In genomic region chr7:36198854-36199266, GRCh38 we compare ENCODE assay signal across 1 cellular context.
TF ChIP-seq lines count a peak whose summit lies in the region.

No MANE protein-coding gene starts in this region.

TF ChIP-seq in IMR-90, 13 proteins besides CTCF, POLR2A, EP300 and RAD21:
- TF ChIP-seq MAZ (IDR thresholded peaks at IDR 0.05; ENCODE audit: borderline replicate concordance, low read depth, low read length) (no peak), SMC3 (IDR thresholded peaks at IDR 0.05; ENCODE audit: low read depth, low read length) (no peak), MAFK (IDR thresholded peaks at IDR 0.05; ENCODE audit: low read depth, low read length) (no peak), FOS (IDR thresholded peaks at IDR 0.05; ENCODE audit: low read depth, low read length) (no peak), RFX5 (IDR thresholded peaks at IDR 0.05; ENCODE audit: low read depth, low read length) (no peak), CEBPB (IDR thresholded peaks at IDR 0.05; ENCODE audit: low read depth, low read length) (no peak), CHD1 (IDR thresholded peaks at IDR 0.05; ENCODE audit: low read depth, low read length) (no peak), BHLHE40 (IDR thresholded peaks at IDR 0.05; ENCODE audit: low read depth, low read length) (no peak), RCOR1 (IDR thresholded peaks at IDR 0.05; ENCODE audit: insufficient replicate concordance, low read length) (no peak), NFE2L2 (IDR thresholded peaks at IDR 0.05; ENCODE audit: low read depth, low read length) (no peak), MXI1 (IDR thresholded peaks at IDR 0.05; ENCODE audit: borderline replicate concordance, low read depth, low read length) (no peak)
- TF ChIP-seq, protein P1, sequence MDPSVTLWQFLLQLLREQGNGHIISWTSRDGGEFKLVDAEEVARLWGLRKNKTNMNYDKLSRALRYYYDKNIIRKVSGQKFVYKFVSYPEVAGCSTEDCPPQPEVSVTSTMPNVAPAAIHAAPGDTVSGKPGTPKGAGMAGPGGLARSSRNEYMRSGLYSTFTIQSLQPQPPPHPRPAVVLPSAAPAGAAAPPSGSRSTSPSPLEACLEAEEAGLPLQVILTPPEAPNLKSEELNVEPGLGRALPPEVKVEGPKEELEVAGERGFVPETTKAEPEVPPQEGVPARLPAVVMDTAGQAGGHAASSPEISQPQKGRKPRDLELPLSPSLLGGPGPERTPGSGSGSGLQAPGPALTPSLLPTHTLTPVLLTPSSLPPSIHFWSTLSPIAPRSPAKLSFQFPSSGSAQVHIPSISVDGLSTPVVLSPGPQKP (IDR thresholded peaks at IDR 0.05; ENCODE audit: borderline replicate concordance, low read depth, low read length), result no peak
- TF ChIP-seq, protein P2, sequence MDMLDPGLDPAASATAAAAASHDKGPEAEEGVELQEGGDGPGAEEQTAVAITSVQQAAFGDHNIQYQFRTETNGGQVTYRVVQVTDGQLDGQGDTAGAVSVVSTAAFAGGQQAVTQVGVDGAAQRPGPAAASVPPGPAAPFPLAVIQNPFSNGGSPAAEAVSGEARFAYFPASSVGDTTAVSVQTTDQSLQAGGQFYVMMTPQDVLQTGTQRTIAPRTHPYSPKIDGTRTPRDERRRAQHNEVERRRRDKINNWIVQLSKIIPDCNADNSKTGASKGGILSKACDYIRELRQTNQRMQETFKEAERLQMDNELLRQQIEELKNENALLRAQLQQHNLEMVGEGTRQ (IDR thresholded peaks at IDR 0.05; ENCODE audit: low read depth, low read length), result no peak
